Comparison of ENCODE assay signal across 13 cellular contexts in the genomic region with DNA sequence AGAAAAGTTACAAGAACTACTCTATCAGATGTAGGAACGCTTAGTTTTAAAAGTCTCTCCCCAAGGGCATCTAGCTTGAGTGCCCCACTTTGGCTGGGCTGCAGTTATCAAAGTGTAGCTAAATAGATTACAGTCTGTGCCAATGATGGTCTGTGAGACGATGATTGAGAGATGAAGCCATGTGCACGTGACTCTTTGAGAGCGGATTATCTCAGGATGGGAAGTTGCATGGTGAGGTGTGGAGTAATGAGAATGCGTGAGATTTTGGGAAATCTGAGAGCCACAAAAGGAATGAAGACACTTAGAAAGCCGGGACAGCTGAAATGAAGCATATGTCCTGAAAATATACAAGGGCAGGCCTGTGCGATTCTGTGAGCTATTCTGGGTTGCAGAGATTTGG.
A peak's percentile ranks its signal among the peaks of the same experiment; 100 is the strongest.
DNase-seq lines count a peak whose midpoint lies in the region; TF ChIP-seq lines count a peak whose summit lies in the region.
"Had no signal": no experiment of that assay in that cellular context is flagged by ENCODE, and none has a peak within 500 bp of the region (broad histone marks: within the 10 kb centered on the region; RNA-seq: fewer than 3 reads in every experiment).

No MANE protein-coding gene starts in this region.

- H3K4me1 ChIP-seq in neural progenitor cell = peaks cover 55% of the 10 kb centered on the region
- no peaks in the 10 kb centered on the region for H3K4me1 ChIP-seq in colonic mucosa
- H3K4me1 ChIP-seq: BLaER1 had no signal

- H3K9me3 ChIP-seq in neural progenitor cell (ENCODE audit: low read depth) (no peaks in the 10 kb centered on the region), colonic mucosa (no peaks in the 10 kb centered on the region)
- H3K9me3 ChIP-seq: BLaER1 had no signal

- TF ChIP-seq CTCF in neural progenitor cell (IDR thresholded peaks at IDR 0.05) (no peak), colonic mucosa (IDR thresholded peaks at IDR 0.05) (no peak)

- no peaks in the 10 kb centered on the region for H3K27me3 Mint-ChIP-seq in neural progenitor cell (ENCODE audit: insufficient read depth, low read depth)
- peaks cover 5% of the 10 kb centered on the region for H3K27me3 Mint-ChIP-seq in activated CD4-positive, alpha-beta T cell treated with anti-CD3 and anti-CD28 coated beads, Interleukin-2, amount 10 ng/mL, durations not matched to agents 7 days and 5 days

- H3K4me3 Mint-ChIP-seq in neural progenitor cell = no peak overlapping the region
- H3K4me3 Mint-ChIP-seq in activated CD4-positive, alpha-beta T cell treated with anti-CD3 and anti-CD28 coated beads, Interleukin-2, amount 10 ng/mL, durations not matched to agents 7 days and 5 days = no peak overlapping the region
- H3K4me3 Mint-ChIP-seq: CD8-positive, alpha-beta memory T cell had no signal

- no peak overlapping the region for H3K9ac ChIP-seq in neural progenitor cell
- no peak overlapping the region for H3K9ac ChIP-seq in colonic mucosa (ENCODE audit: low read depth in 2 of 2, low read length in 2 of 2)
- H3K9ac ChIP-seq: BLaER1 had no signal

- peaks cover 2% of the 10 kb centered on the region for H3K36me3 ChIP-seq in neural progenitor cell
- H3K36me3 ChIP-seq in colonic mucosa = no peaks in the 10 kb centered on the region
- H3K36me3 ChIP-seq: BLaER1 had no signal

- no peak overlapping the region for H2AFZ ChIP-seq in neural progenitor cell (replicated peaks)

- H3K4me2 ChIP-seq in neural progenitor cell = peak overlapping the region; percentile 31
- H3K4me2 ChIP-seq: BLaER1 had no signal

- peaks cover 34% of the 10 kb centered on the region for H3K4me1 Mint-ChIP-seq in neural progenitor cell
- H3K4me1 Mint-ChIP-seq in activated CD4-positive, alpha-beta T cell treated with anti-CD3 and anti-CD28 coated beads, Interleukin-2, amount 10 ng/mL, durations not matched to agents 7 days and 5 days = no peaks in the 10 kb centered on the region
- H3K4me1 Mint-ChIP-seq: CD8-positive, alpha-beta memory T cell had no signal

- no peaks in the 10 kb centered on the region for H4K20me1 ChIP-seq in neural progenitor cell (ENCODE audit: low read depth)
- H4K20me1 ChIP-seq: BLaER1 had no signal

- H3K36me3 Mint-ChIP-seq in neural progenitor cell = peaks cover 3% of the 10 kb centered on the region
- H3K36me3 Mint-ChIP-seq in activated CD4-positive, alpha-beta T cell treated with anti-CD3 and anti-CD28 coated beads, Interleukin-2, amount 10 ng/mL, durations not matched to agents 7 days and 5 days (ENCODE audit: low read depth) = no peaks in the 10 kb centered on the region
- H3K36me3 Mint-ChIP-seq: CD8-positive, alpha-beta memory T cell had no signal

- H3K9me3 Mint-ChIP-seq in neural progenitor cell = peaks cover 3% of the 10 kb centered on the region
- no peaks in the 10 kb centered on the region for H3K9me3 Mint-ChIP-seq in activated CD4-positive, alpha-beta T cell treated with anti-CD3 and anti-CD28 coated beads, Interleukin-2, amount 10 ng/mL, durations not matched to agents 7 days and 5 days

- H3K4me3 ChIP-seq in neural progenitor cell (no peak overlapping the region), colonic mucosa (no peak overlapping the region)
- H3K4me3 ChIP-seq: BLaER1 had no signal

- H3F3A ChIP-seq in neural progenitor cell (ENCODE audit: low read depth) = peaks cover 25% of the 10 kb centered on the region

- POLR2A ChIA-PET in activated CD4-positive, alpha-beta T cell treated with anti-CD3 and anti-CD28 coated beads, Interleukin-2, amount 10 ng/mL, durations not matched to agents 7 days and 5 days (lab: Charles Lee) = no interaction called here

- H3K27me3 ChIP-seq in neural progenitor cell (no peaks in the 10 kb centered on the region), colonic mucosa (no peaks in the 10 kb centered on the region)
- H3K27me3 ChIP-seq: BLaER1 had no signal

- intact Hi-C loops in colonic mucosa (cut with DNase I) = no loop called here

- no peak overlapping the region for H3K27ac Mint-ChIP-seq in neural progenitor cell
- no peak overlapping the region for H3K27ac Mint-ChIP-seq in activated CD4-positive, alpha-beta T cell treated with anti-CD3 and anti-CD28 coated beads, Interleukin-2, amount 10 ng/mL, durations not matched to agents 7 days and 5 days
- H3K27ac Mint-ChIP-seq: CD8-positive, alpha-beta memory T cell had no signal

- CTCF ChIA-PET in activated CD4-positive, alpha-beta T cell treated with anti-CD3 and anti-CD28 coated beads, Interleukin-2, amount 10 ng/mL, durations not matched to agents 7 days and 5 days (lab: Charles Lee) = no interaction called here

- H3K27ac ChIP-seq in neural progenitor cell (peak overlapping the region; percentile 48), colonic mucosa (no peak overlapping the region)
- H3K27ac ChIP-seq: BLaER1, HL-60 had no signal

- H3K79me2 ChIP-seq in neural progenitor cell (ENCODE audit: low read depth) = no peaks in the 10 kb centered on the region

- peak; percentile 47 for DNase-seq in NCI-H82 (lab: John Stamatoyannopoulos, UW)
- no peak for DNase-seq in NCI-H82 treated with DMSO at 0.1 percent for 48 hours (lab: John Stamatoyannopoulos, UW; ENCODE audit: unreplicated experiment)
- DNase-seq in NCI-H524 treated with DMSO at 0.1 percent for 48 hours (lab: John Stamatoyannopoulos, UW) = peak; percentile 35
- no peak for DNase-seq in neural progenitor cell (ENCODE audit: low spot score)
- no peak for DNase-seq in colonic mucosa
- no peak for DNase-seq in Ammon's horn (ENCODE audit: low spot score)
- DNase-seq in activated CD4-positive, alpha-beta T cell treated with anti-CD3 and anti-CD28 coated beads, Interleukin-2, amount 10 ng/mL, durations not matched to agents 7 days and 5 days = no peak
- DNase-seq: CD8-positive, alpha-beta memory T cell; DND-41; GF-D8; KBM-7 had no signal

Comparison
In these comparisons a context has a peak if more than half of its experiments do, and no peak if none do; other contexts are left out.
1. DNase-seq: peak in NCI-H82 (single experiment) and NCI-H524 treated with DMSO at 0.1 percent for 48 hours (single experiment); none in NCI-H82 treated with DMSO at 0.1 percent for 48 hours (single experiment), neural progenitor cell (single experiment), colonic mucosa (single experiment), Ammon's horn (single experiment) and activated CD4-positive, alpha-beta T cell treated with anti-CD3 and anti-CD28 coated beads, Interleukin-2, amount 10 ng/mL, durations not matched to agents 7 days and 5 days (single experiment).